In genomic region chr14:60933920-60934655, GRCh38 we compare ENCODE assay signal across 11 cellular contexts.
"Had no signal": no experiment of that assay in that cellular context is flagged by ENCODE, and none has a peak within 500 bp of the region (broad histone marks: within the 10 kb centered on the region; RNA-seq: fewer than 3 reads in every experiment).

No MANE protein-coding gene starts in this region.

- H3K4me3 ChIP-seq: left ventricle myocardium inferior, right atrium auricular region, smooth muscle cell had no signal

- DNase-seq: activated CD4-positive, alpha-beta T cell treated with anti-CD3 and anti-CD28 coated beads, Interleukin-2, amount 50 U/mL, for 48 hours; activated naive CD4-positive, alpha-beta T cell treated with anti-CD3 and anti-CD28 coated beads, Interleukin-2, amount 50 U/mL, for 16 hours; hippocampal formation; left ventricle myocardium inferior; natural killer cell; occipital lobe; stimulated activated naive CD8-positive, alpha-beta T cell treated with anti-CD3 and anti-CD28 coated beads, Interleukin-15, amount 100 ng/mL, for 72 hours; WERI-Rb-1 had no signal

- H3K4me1 ChIP-seq: left ventricle myocardium inferior, right atrium auricular region had no signal

- H3K36me3 ChIP-seq: left ventricle myocardium inferior, right atrium auricular region, WERI-Rb-1 had no signal

- H3K27me3 ChIP-seq: right atrium auricular region had no signal

- ATAC-seq: esophagus mucosa; natural killer cell; stimulated activated naive CD8-positive, alpha-beta T cell treated with anti-CD3 and anti-CD28 coated beads, Interleukin-15, amount 100 ng/mL, for 72 hours had no signal

- H3K27ac ChIP-seq: left ventricle myocardium inferior, right atrium auricular region, WERI-Rb-1 had no signal

- H3K4me2 ChIP-seq: smooth muscle cell had no signal
